8 cellular contexts compared by ENCODE assay signal in the genomic region with DNA sequence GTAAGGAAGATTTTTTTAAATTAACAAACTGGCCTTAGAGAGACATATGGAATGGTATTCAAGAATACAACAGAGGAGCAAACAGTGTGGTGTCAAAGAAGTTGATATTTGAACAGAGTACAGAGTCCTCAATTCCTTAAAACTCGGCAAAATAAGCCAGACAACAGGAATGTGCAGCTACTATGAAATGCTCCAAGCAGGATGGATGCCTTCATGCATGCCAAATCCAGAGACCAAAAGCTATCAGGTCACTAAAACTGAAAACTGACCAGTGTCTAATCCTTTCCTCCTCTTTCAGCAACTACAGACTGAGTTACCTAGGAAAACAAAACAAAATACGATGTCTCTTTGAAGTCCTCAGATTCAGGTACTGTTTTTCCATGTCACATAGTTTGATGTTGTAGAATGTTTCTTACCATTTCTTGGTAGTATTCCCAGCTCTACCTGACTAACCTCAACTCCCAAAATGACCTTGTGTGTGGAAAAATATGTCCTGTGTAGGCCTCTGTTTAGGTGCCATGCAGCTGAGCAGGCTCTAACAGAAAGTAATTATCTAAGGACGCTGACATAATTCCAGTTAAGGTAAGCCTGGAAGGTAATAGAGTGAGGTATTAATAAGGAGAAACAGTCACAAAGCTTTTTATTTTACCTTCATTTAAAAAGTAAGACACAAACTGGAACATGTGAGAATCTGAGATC. TPM values are rescaled to one million over a fixed set of nuclear protein-coding genes. Genes with fewer than 3 reads are reported as not detected.
DNase-seq lines count a peak whose midpoint lies in the region; ATAC-seq and TF ChIP-seq lines count a peak whose summit lies in the region.

No MANE protein-coding gene starts in this region.

- H3K27me3 ChIP-seq in body of pancreas: no peaks in the 10 kb centered on the region

- intact Hi-C loops in body of pancreas (cut with DNase I): no loop called here
- intact Hi-C loops in mucosa of descending colon (cut with DNase I, micrococcal nuclease): no loop called here

- peak overlapping the region in 3 of 4 donors; percentile 5 to 22 (median 12) for H3K27ac ChIP-seq in body of pancreas

- 3 to 22% methylated on average over 3 of the region's 3 CpGs for WGBS in body of pancreas, 2 donors

- TF ChIP-seq POLR2A in body of pancreas (IDR thresholded peaks at IDR 0.05): no peak

- peaks cover 51% of the 10 kb centered on the region for H3K4me1 ChIP-seq in body of pancreas
- H3K4me1 ChIP-seq in mucosa of descending colon (ENCODE audit: low read depth): peaks cover 32% of the 10 kb centered on the region

- no peak overlapping the region for H3K4me3 ChIP-seq in body of pancreas
- no peak overlapping the region for H3K4me3 ChIP-seq in mucosa of descending colon

- H3K36me3 ChIP-seq in body of pancreas (replicated peaks in 1 of 2; ENCODE audit: insufficient read depth in 1 of 2, low read depth in 2 of 2) (no peaks in the 10 kb centered on the region), mucosa of descending colon (ENCODE audit: low read depth) (no peaks in the 10 kb centered on the region)

- peak; percentile 6 for ATAC-seq in HG03064 (IDR thresholded peaks at IDR 0.05; ENCODE audit: low read depth, unreplicated experiment)
- ATAC-seq in body of pancreas: peak; percentile 68
- ATAC-seq in mucosa of descending colon: peak; percentile 56
- ATAC-seq in GM21515 (IDR thresholded peaks at IDR 0.05; ENCODE audit: unreplicated experiment): no peak

- peak; percentile 13 for DNase-seq in EL
- no peak for DNase-seq in body of pancreas
- no peak for DNase-seq in mucosa of descending colon
- DNase-seq in amygdala (lab: John Stamatoyannopoulos, UW): no peak
- DNase-seq in SHP77 (lab: John Stamatoyannopoulos, UW): no peak
- DNase-seq in germinal center (ENCODE audit: low spot score): no peak

- H3K9me3 ChIP-seq in body of pancreas (no peaks in the 10 kb centered on the region), mucosa of descending colon (no peaks in the 10 kb centered on the region)

- TF ChIP-seq CTCF in body of pancreas (IDR thresholded peaks at IDR 0.05): no peak
- no peak for TF ChIP-seq CTCF in mucosa of descending colon (IDR thresholded peaks at IDR 0.05)

RNA-seq across cellular contexts. Expression of a gene that starts 46.9 kb away (rescaled TPM):
- 10 to 100 TPM; 34.3 to 57.9 TPM for total RNA-seq in body of pancreas
- 100 to 1,000 TPM; 175 to 200 (median 178) TPM for total RNA-seq in mucosa of descending colon
